Comparison of ENCODE assay signal across 8 cellular contexts in the genomic region with DNA sequence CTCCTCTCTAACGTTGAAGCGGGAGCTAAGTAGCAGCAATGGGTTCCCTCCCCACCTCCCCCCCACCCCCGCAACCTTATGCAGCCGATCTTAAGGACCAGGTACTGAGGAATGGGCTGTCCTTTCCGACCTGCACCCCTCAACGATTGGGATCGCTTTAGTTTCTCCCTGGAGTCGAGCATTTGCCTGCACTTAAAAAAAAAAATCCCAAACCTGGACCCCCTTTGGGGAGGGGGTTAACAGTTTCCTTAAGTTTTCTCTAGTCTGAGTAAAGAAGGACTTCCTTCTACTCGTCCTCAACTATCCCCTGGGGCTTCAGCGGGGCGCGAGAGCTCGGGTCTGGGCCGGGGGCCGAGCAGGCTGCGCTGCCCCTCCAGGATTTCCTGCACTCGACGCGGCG. TPM values are rescaled to one million over a fixed set of nuclear protein-coding genes. Genes with fewer than 3 reads are reported as not detected.
A peak's percentile ranks its signal among the peaks of the same experiment; 100 is the strongest.
DNase-seq lines count a peak whose midpoint lies in the region; ATAC-seq and TF ChIP-seq lines count a peak whose summit lies in the region.

No MANE protein-coding gene starts in this region.

- no peaks in the 10 kb centered on the region; the same call in 1 of the 2 replicates for H3K4me1 ChIP-seq in BE2C
- peaks cover 11% of the 10 kb centered on the region for H3K4me1 ChIP-seq in mammary epithelial cell (ENCODE audit: insufficient read depth, low read length)

- H3K4me3 ChIP-seq in BE2C (ENCODE audit: low read depth, low read length) (peak overlapping the region; percentile 36), mammary epithelial cell (replicated peaks in 1 of 3; ENCODE audit: insufficient read depth in 1 of 3, low read depth in 2 of 3, low read length in 3 of 3) (peak overlapping the region in 1 of 3 experiments; percentile 28), neural cell (ENCODE audit: low read length) (peak overlapping the region; percentile 63)

- no peak overlapping the region for H3K27ac ChIP-seq in mammary epithelial cell (ENCODE audit: insufficient read depth, low read depth, low read length)
- no peak overlapping the region for H3K27ac ChIP-seq in neural cell (ENCODE audit: low read length)

- intact Hi-C loops in mammary epithelial cell (cut with micrococcal nuclease), result no loop called here

- H4K20me1 ChIP-seq in mammary epithelial cell (ENCODE audit: insufficient read depth, low read length) (no peaks in the 10 kb centered on the region), neural cell (ENCODE audit: insufficient read depth) (no peaks in the 10 kb centered on the region)

- no peak overlapping the region for H2AFZ ChIP-seq in mammary epithelial cell (ENCODE audit: low read depth, low read length)
- no peak overlapping the region for H2AFZ ChIP-seq in neural cell (ENCODE audit: low read depth, low read length)

- 25% methylated on average over 4 of the region's 20 CpGs for WGBS in mammary epithelial cell (ENCODE audit: low coverage, missing lambda C conversion rate)

- H3K27me3 ChIP-seq in BE2C (no peaks in the 10 kb centered on the region), mammary epithelial cell (ENCODE audit: insufficient read depth, low read length) (no peaks in the 10 kb centered on the region), neural cell (ENCODE audit: insufficient read depth, low read depth, low read length) (peaks cover 25% of the 10 kb centered on the region)

- DNase-seq in BE2C (no peak), mammary epithelial cell (no peak), NCI-H1092 treated with DMSO at 0.1 percent for 48 hours (lab: John Stamatoyannopoulos, UW) (no peak), anterior cingulate cortex (lab: John Stamatoyannopoulos, UW) (no peak), AG08396 (ENCODE audit: low spot score) (no peak), CD1c-positive myeloid dendritic cell (ENCODE audit: extremely low spot score) (no peak)

- H3K9me3 ChIP-seq in BE2C (no peaks in the 10 kb centered on the region), mammary epithelial cell (replicated peaks; ENCODE audit: insufficient read depth, low read length) (no peaks in the 10 kb centered on the region), neural cell (ENCODE audit: low read length) (no peaks in the 10 kb centered on the region)

- H3K79me2 ChIP-seq in mammary epithelial cell (ENCODE audit: insufficient read depth, low read length), result no peaks in the 10 kb centered on the region
- no peaks in the 10 kb centered on the region for H3K79me2 ChIP-seq in neural cell (replicated peaks; ENCODE audit: insufficient read depth, low read length)

- H3K9me2 ChIP-seq in neural cell (ENCODE audit: insufficient read depth, low read length), result no peaks in the 10 kb centered on the region

- H3K36me3 ChIP-seq in BE2C (no peaks in the 10 kb centered on the region), mammary epithelial cell (ENCODE audit: insufficient read depth, low read length) (no peaks in the 10 kb centered on the region), neural cell (ENCODE audit: insufficient read depth, low read length) (no peaks in the 10 kb centered on the region)

- H3K4me2 ChIP-seq in mammary epithelial cell (ENCODE audit: insufficient read depth, low read depth, low read length) (peak overlapping the region; percentile 38), neural cell (ENCODE audit: low read length) (no peak overlapping the region)

- CTCF ChIA-PET in mammary epithelial cell (lab: Charles Lee; ENCODE audit: low non-redundant PET), result no interaction called here

- no peaks in the 10 kb centered on the region for H3F3A ChIP-seq in neural cell (ENCODE audit: insufficient read depth, low read length, poor library complexity, severe bottlenecking)

- in situ Hi-C loops in mammary epithelial cell (cut with MboI; ENCODE audit: low sequenced_read_pairs in 2 of 2), result no loop called here

- no peak for TF ChIP-seq RAD21 in neural cell (conservative IDR thresholded peaks at IDR 0.05)

- dilution Hi-C loops in mammary epithelial cell (cut with HindIII; ENCODE audit: low sequenced_read_pairs), result no loop called here

- H3K9ac ChIP-seq in mammary epithelial cell (ENCODE audit: insufficient read depth, low read length), result no peak overlapping the region
- no peak overlapping the region for H3K9ac ChIP-seq in neural cell (ENCODE audit: low read length)

- TF ChIP-seq CTCF in BE2C (IDR thresholded peaks at IDR 0.05; ENCODE audit: low read depth, low read length) (no peak), mammary epithelial cell (conservative IDR thresholded peaks at IDR 0.05 in 1 of 2, IDR thresholded peaks at IDR 0.05 in 1 of 2; ENCODE audit: extremely low read depth in 1 of 2, insufficient read depth in 1 of 2, low read depth in 1 of 2, low read length in 2 of 2) (no peak), neural cell (IDR thresholded peaks at IDR 0.05; ENCODE audit: poor library complexity, severe bottlenecking) (no peak)

- no TSS peak for BruUV-seq in mammary epithelial cell (replicated peaks; lab: Mats Ljungman, UMichigan)

- peak; percentile 1 for ATAC-seq in HG02642 (IDR thresholded peaks at IDR 0.05; ENCODE audit: poor library complexity, unreplicated experiment)

- no peak for TF ChIP-seq EP300 in neural cell (conservative IDR thresholded peaks at IDR 0.05; ENCODE audit: poor library complexity, severe bottlenecking)

TF ChIP-seq in neural cell, 6 proteins besides CTCF, POLR2A, EP300 and RAD21:
- TF ChIP-seq SMC3 (conservative IDR thresholded peaks at IDR 0.05; ENCODE audit: poor library complexity), result no peak
- no peak for TF ChIP-seq POLR2AphosphoS5 (IDR thresholded peaks at IDR 0.05)
- no peak for TF ChIP-seq MXI1 (conservative IDR thresholded peaks at IDR 0.05; ENCODE audit: poor library complexity, severe bottlenecking)
- TF ChIP-seq EZH2 (IDR thresholded peaks at IDR 0.05; ENCODE audit: borderline replicate concordance, insufficient read depth, low read length, poor library complexity, severe bottlenecking), result no peak
- no peak for TF ChIP-seq TAF1 (IDR thresholded peaks at IDR 0.05; ENCODE audit: low read depth)

RNA-seq across cellular contexts. Expression of gene BCORL1, which starts 25.7 kb away (rescaled TPM):
- 4.8 TPM for polyA plus RNA-seq in BE2C (2012; ENCODE audit: insufficient read depth, insufficient read length, low read depth)
- total RNA-seq in mammary epithelial cell, result 1 to 10 TPM; 2.2 to 7.2 TPM
- polyA plus RNA-seq in mammary epithelial cell (1.1 TPM), neural cell (1.0 and 1.1 TPM in 2 replicates)
- polyA minus RNA-seq in mammary epithelial cell (13.1 TPM), neural cell (3.7 and 5.1 TPM in 2 replicates)

RNA-seq across cellular contexts. Expression of gene UTP14A, which starts 50.8 kb away (rescaled TPM):
- polyA plus RNA-seq in BE2C (2012; ENCODE audit: insufficient read depth, insufficient read length, low read depth), result 58.3 TPM
- 10 to 100 TPM; 15.8 to 25.9 TPM for total RNA-seq in mammary epithelial cell
- 17.0 TPM for polyA plus RNA-seq in mammary epithelial cell
- polyA minus RNA-seq in mammary epithelial cell, result 9.5 TPM
- polyA plus RNA-seq in neural cell, result 9.3 and 10.5 TPM in 2 replicates
- 14.1 and 17.0 TPM in 2 replicates for polyA minus RNA-seq in neural cell
